8 cellular contexts compared by ENCODE assay signal in genomic region chr1:155193275-155193990, GRCh38. TPM values are rescaled to one million over a fixed set of nuclear protein-coding genes. Genes with fewer than 3 reads are reported as not detected.
DNase-seq lines count a peak whose midpoint lies in the region; ATAC-seq and TF ChIP-seq lines count a peak whose summit lies in the region.

No MANE protein-coding gene starts in this region.

- peak; percentile 58 for ATAC-seq in GM21526 (IDR thresholded peaks at IDR 0.05; ENCODE audit: low FRiP score, unreplicated experiment)
- peak; percentile 78 to 84 for ATAC-seq in natural killer cell treated with Interleukin-12 subunit alpha and Interleukin-12 subunit beta and Interleukin-15 and Interleukin-18, amount 100 ng/mL, for 72 hours

- intact Hi-C loops in activated T-helper 2 cell treated with anti-CD3 and anti-CD28 coated beads, Interferon-gamma antibody, Interleukin-2, Interleukin-4, amounts not matched to agents 10 μg/mL and 5 μg/mL and 100 μg/mL, durations not matched to agents 14 hours and 24 hours and 36 hours (cut with micrococcal nuclease): loop anchor here (2.0 to 5.0 kb wide), 5 partner anchors 17 to 191 kb away; partner anchors contain the start of genes RUSC1 and ZBTB7B

- no peaks in the 10 kb centered on the region for H3K9me3 Mint-ChIP-seq in activated T-helper 2 cell treated with anti-CD3 and anti-CD28 coated beads, Interferon-gamma antibody, Interleukin-2, Interleukin-4, amounts not matched to agents 10 μg/mL and 5 μg/mL and 100 μg/mL, durations not matched to agents 14 hours and 24 hours and 36 hours
- no peaks in the 10 kb centered on the region for H3K9me3 Mint-ChIP-seq in natural killer cell treated with Interleukin-12 subunit alpha and Interleukin-12 subunit beta and Interleukin-15 and Interleukin-18, amount 100 ng/mL, for 72 hours

- peak; percentile 93 for DNase-seq in DMS 273 (lab: John Stamatoyannopoulos, UW; ENCODE audit: unreplicated experiment)
- peak; percentile 88 for DNase-seq in RKO (ENCODE audit: low spot score)
- DNase-seq in activated T-helper 2 cell treated with anti-CD3 and anti-CD28 coated beads, Interferon-gamma antibody, Interleukin-2, Interleukin-4, amounts not matched to agents 10 μg/mL and 5 μg/mL and 100 μg/mL, durations not matched to agents 14 hours and 24 hours and 36 hours (ENCODE audit: low spot score): peak; percentile 71
- peak; percentile 87 for DNase-seq in fibroblast of mammary gland (ENCODE audit: low read depth)
- peak; percentile 91 for DNase-seq in natural killer cell treated with Interleukin-12 subunit alpha and Interleukin-12 subunit beta and Interleukin-15 and Interleukin-18, amount 100 ng/mL, for 72 hours (ENCODE audit: low spot score)

- peak; percentile 88 for TF ChIP-seq CTCF in fibroblast of mammary gland (conservative IDR thresholded peaks at IDR 0.05; ENCODE audit: control insufficient read depth, insufficient read depth, low read depth, low read length)

- H3K27ac ChIP-seq in KOPT-K1 (ENCODE audit: low read depth, low read length, poor library complexity, severe bottlenecking) (peak overlapping the region; percentile 66), stomach smooth muscle (ENCODE audit: low read length) (peak overlapping the region; percentile 96)

- H3K4me3 ChIP-seq in fibroblast of mammary gland (ENCODE audit: control insufficient read depth, low read depth, low read length) (peak overlapping the region; percentile 62), stomach smooth muscle (ENCODE audit: low read length in 2 of 2) (peak overlapping the region; percentile 60 to 81)

- H3K36me3 ChIP-seq in KOPT-K1 (ENCODE audit: insufficient read depth, low read length): no peaks in the 10 kb centered on the region
- peaks cover 18% of the 10 kb centered on the region in 2 donors for H3K36me3 ChIP-seq in stomach smooth muscle (ENCODE audit: control insufficient read depth in 2 of 2, insufficient read depth in 2 of 2, low read length in 2 of 2)

- peak overlapping the region; percentile 91 for H3K4me3 Mint-ChIP-seq in activated T-helper 2 cell treated with anti-CD3 and anti-CD28 coated beads, Interferon-gamma antibody, Interleukin-2, Interleukin-4, amounts not matched to agents 10 μg/mL and 5 μg/mL and 100 μg/mL, durations not matched to agents 14 hours and 24 hours and 36 hours (ENCODE audit: low read depth)
- H3K4me3 Mint-ChIP-seq in natural killer cell treated with Interleukin-12 subunit alpha and Interleukin-12 subunit beta and Interleukin-15 and Interleukin-18, amount 100 ng/mL, for 72 hours: peak overlapping the region; percentile 97

- H3K36me3 Mint-ChIP-seq in activated T-helper 2 cell treated with anti-CD3 and anti-CD28 coated beads, Interferon-gamma antibody, Interleukin-2, Interleukin-4, amounts not matched to agents 10 μg/mL and 5 μg/mL and 100 μg/mL, durations not matched to agents 14 hours and 24 hours and 36 hours (ENCODE audit: low read depth): peaks cover 7% of the 10 kb centered on the region
- H3K36me3 Mint-ChIP-seq in natural killer cell treated with Interleukin-12 subunit alpha and Interleukin-12 subunit beta and Interleukin-15 and Interleukin-18, amount 100 ng/mL, for 72 hours: no peaks in the 10 kb centered on the region

- H3K9ac ChIP-seq in stomach smooth muscle (ENCODE audit: low read length in 2 of 2): peak overlapping the region; percentile 83 to 87

- H3K27me3 Mint-ChIP-seq in activated T-helper 2 cell treated with anti-CD3 and anti-CD28 coated beads, Interferon-gamma antibody, Interleukin-2, Interleukin-4, amounts not matched to agents 10 μg/mL and 5 μg/mL and 100 μg/mL, durations not matched to agents 14 hours and 24 hours and 36 hours (ENCODE audit: low read depth): no peaks in the 10 kb centered on the region
- H3K27me3 Mint-ChIP-seq in natural killer cell treated with Interleukin-12 subunit alpha and Interleukin-12 subunit beta and Interleukin-15 and Interleukin-18, amount 100 ng/mL, for 72 hours: no peaks in the 10 kb centered on the region

- no peaks in the 10 kb centered on the region for H3K9me3 ChIP-seq in KOPT-K1 (ENCODE audit: insufficient read depth, low read length, poor library complexity, severe bottlenecking)
- no peaks in the 10 kb centered on the region for H3K9me3 ChIP-seq in stomach smooth muscle (ENCODE audit: control insufficient read depth in 2 of 2, low read length in 2 of 2)

- H3K4me1 ChIP-seq in stomach smooth muscle (ENCODE audit: control insufficient read depth, insufficient read depth, low read length): peaks cover 39% of the 10 kb centered on the region

- peaks cover 25% of the 10 kb centered on the region for H3K4me1 Mint-ChIP-seq in activated T-helper 2 cell treated with anti-CD3 and anti-CD28 coated beads, Interferon-gamma antibody, Interleukin-2, Interleukin-4, amounts not matched to agents 10 μg/mL and 5 μg/mL and 100 μg/mL, durations not matched to agents 14 hours and 24 hours and 36 hours (ENCODE audit: low read depth)
- H3K4me1 Mint-ChIP-seq in natural killer cell treated with Interleukin-12 subunit alpha and Interleukin-12 subunit beta and Interleukin-15 and Interleukin-18, amount 100 ng/mL, for 72 hours (ENCODE audit: low read depth in 2 of 2): peaks cover 28 to 31% of the 10 kb centered on the region in 2 donors

- H3K27ac Mint-ChIP-seq in activated T-helper 2 cell treated with anti-CD3 and anti-CD28 coated beads, Interferon-gamma antibody, Interleukin-2, Interleukin-4, amounts not matched to agents 10 μg/mL and 5 μg/mL and 100 μg/mL, durations not matched to agents 14 hours and 24 hours and 36 hours: peak overlapping the region; percentile 97
- H3K27ac Mint-ChIP-seq in natural killer cell treated with Interleukin-12 subunit alpha and Interleukin-12 subunit beta and Interleukin-15 and Interleukin-18, amount 100 ng/mL, for 72 hours: peak overlapping the region; percentile 95 to 96

- no peaks in the 10 kb centered on the region for H3K27me3 ChIP-seq in stomach smooth muscle (ENCODE audit: control insufficient read depth in 1 of 2, insufficient read depth in 2 of 2, low read length in 2 of 2)

RNA-seq across cellular contexts. Expression of gene THBS3, which starts 14.3 kb away (rescaled TPM):
- total RNA-seq in activated T-helper 2 cell treated with anti-CD3 and anti-CD28 coated beads, Interferon-gamma antibody, Interleukin-2, Interleukin-4, amounts not matched to agents 10 μg/mL and 5 μg/mL and 100 μg/mL, durations not matched to agents 14 hours and 24 hours and 36 hours: 10.4 and 13.1 TPM in 2 replicates
- 1 to 10 TPM; 4.1 to 9.4 TPM for total RNA-seq in natural killer cell treated with Interleukin-12 subunit alpha and Interleukin-12 subunit beta and Interleukin-15 and Interleukin-18, amount 100 ng/mL, for 72 hours

RNA-seq across cellular contexts. Expression of gene MTX1, which starts 15.1 kb away (rescaled TPM):
- total RNA-seq in activated T-helper 2 cell treated with anti-CD3 and anti-CD28 coated beads, Interferon-gamma antibody, Interleukin-2, Interleukin-4, amounts not matched to agents 10 μg/mL and 5 μg/mL and 100 μg/mL, durations not matched to agents 14 hours and 24 hours and 36 hours: 58.6 and 64.0 TPM in 2 replicates
- 10 to 100 TPM; 42.6 to 53.0 TPM for total RNA-seq in natural killer cell treated with Interleukin-12 subunit alpha and Interleukin-12 subunit beta and Interleukin-15 and Interleukin-18, amount 100 ng/mL, for 72 hours

RNA-seq across cellular contexts. Expression of gene TRIM46, which starts 19.8 kb away (rescaled TPM):
- total RNA-seq in activated T-helper 2 cell treated with anti-CD3 and anti-CD28 coated beads, Interferon-gamma antibody, Interleukin-2, Interleukin-4, amounts not matched to agents 10 μg/mL and 5 μg/mL and 100 μg/mL, durations not matched to agents 14 hours and 24 hours and 36 hours: 10.7 and 11.5 TPM in 2 replicates
- total RNA-seq in natural killer cell treated with Interleukin-12 subunit alpha and Interleukin-12 subunit beta and Interleukin-15 and Interleukin-18, amount 100 ng/mL, for 72 hours: 1 to 10 TPM; 3.6 to 9.3 TPM

RNA-seq across cellular contexts. Expression of gene KRTCAP2, which starts 20.3 kb away (rescaled TPM):
- total RNA-seq in activated T-helper 2 cell treated with anti-CD3 and anti-CD28 coated beads, Interferon-gamma antibody, Interleukin-2, Interleukin-4, amounts not matched to agents 10 μg/mL and 5 μg/mL and 100 μg/mL, durations not matched to agents 14 hours and 24 hours and 36 hours: 237 and 247 TPM in 2 replicates
- 100 to 1,000 TPM; 149 to 223 TPM for total RNA-seq in natural killer cell treated with Interleukin-12 subunit alpha and Interleukin-12 subunit beta and Interleukin-15 and Interleukin-18, amount 100 ng/mL, for 72 hours

RNA-seq across cellular contexts. Expression of gene DPM3, which starts 53.1 kb away (rescaled TPM):
- 49.0 and 51.0 TPM in 2 replicates for total RNA-seq in activated T-helper 2 cell treated with anti-CD3 and anti-CD28 coated beads, Interferon-gamma antibody, Interleukin-2, Interleukin-4, amounts not matched to agents 10 μg/mL and 5 μg/mL and 100 μg/mL, durations not matched to agents 14 hours and 24 hours and 36 hours
- total RNA-seq in natural killer cell treated with Interleukin-12 subunit alpha and Interleukin-12 subunit beta and Interleukin-15 and Interleukin-18, amount 100 ng/mL, for 72 hours: 10 to 100 TPM; 26.0 to 31.1 TPM

Comparison
In these comparisons a context has a peak if more than half of its experiments do, and no peak if none do; other contexts are left out.
1. Peak in every context shown above with its lines: DNase-seq, ATAC-seq, H3K4me3 ChIP-seq and H3K27ac ChIP-seq.